24 cellular contexts compared by ENCODE assay signal in the genomic region with DNA sequence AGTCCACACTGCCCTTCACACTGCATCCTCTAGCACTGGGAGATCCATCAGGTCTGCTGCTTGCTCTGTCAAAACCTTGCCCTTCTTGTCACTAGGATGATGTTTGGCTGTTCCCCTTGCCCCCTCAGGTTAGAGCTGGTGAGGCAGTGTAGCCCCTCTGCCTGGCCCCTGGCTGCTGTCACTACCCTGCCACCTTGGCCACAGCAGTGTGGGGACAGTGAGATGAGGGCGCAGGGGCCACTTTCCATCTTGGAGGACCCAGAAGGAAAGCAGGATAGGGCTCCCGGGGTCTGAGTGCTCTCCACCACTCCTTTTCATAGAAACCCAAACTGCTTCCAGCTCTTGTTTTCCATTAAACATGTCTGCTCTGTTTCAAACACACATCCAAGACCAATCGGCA. TPM values are rescaled to one million over a fixed set of nuclear protein-coding genes. Genes with fewer than 3 reads are reported as not detected.
"Had no signal": no experiment of that assay in that cellular context is flagged by ENCODE, and none has a peak within 500 bp of the region (broad histone marks: within the 10 kb centered on the region; RNA-seq: fewer than 3 reads in every experiment).

No MANE protein-coding gene starts in this region.

- FAIRE-seq: small intestine had no signal

- H3K27me3 ChIP-seq: ovary, right lobe of liver, sigmoid colon, stomach, thyroid gland, tibial nerve, upper lobe of right lung, uterus had no signal

- H3K9me3 ChIP-seq: ovary, psoas muscle, right lobe of liver, sigmoid colon, stomach, thoracic aorta, thyroid gland, tibial nerve, upper lobe of right lung, uterus had no signal

- H3K4me1 ChIP-seq: parathyroid adenoma, psoas muscle, right lobe of liver, sigmoid colon, stomach, thyroid gland, tibial nerve, upper lobe of right lung, uterus had no signal

- H2AFZ ChIP-seq: parathyroid adenoma had no signal

- H3K4me3 ChIP-seq: ovary, psoas muscle, right lobe of liver, sigmoid colon, stomach, thoracic aorta, thyroid gland, tibial nerve, upper lobe of right lung, uterus had no signal

- H3K9ac ChIP-seq: parathyroid adenoma had no signal

- H3K27ac ChIP-seq: ovary, parathyroid adenoma, psoas muscle, right lobe of liver, sigmoid colon, stomach, thoracic aorta, thyroid gland, tibial nerve, upper lobe of right lung, uterus had no signal

- H3K36me3 ChIP-seq: ovary, right lobe of liver, sigmoid colon, stomach, thoracic aorta, thyroid gland, tibial nerve, upper lobe of right lung, uterus had no signal

- H3K79me2 ChIP-seq: parathyroid adenoma had no signal

- ATAC-seq: naive thymus-derived CD8-positive, alpha-beta T cell; natural killer cell treated with Interleukin-12 subunit alpha and Interleukin-12 subunit beta and Interleukin-15 and Interleukin-18, amount 100 ng/mL, for 72 hours; psoas muscle; right cardiac atrium; right lobe of liver; stimulated activated effector memory CD8-positive, alpha-beta T cell treated with anti-CD3 and anti-CD28 coated beads, Interleukin-12 subunit alpha, Interleukin-12 subunit beta, amount 100 ng/mL, for 72 hours; upper lobe of right lung had no signal

- DNase-seq: naive B cell; naive thymus-derived CD8-positive, alpha-beta T cell; nephron progenitor cell; occipital lobe; ovary; psoas muscle; right cardiac atrium; right lobe of liver; sigmoid colon; small intestine; stimulated activated CD4-positive, alpha-beta T cell treated with anti-CD3 and anti-CD28 coated beads, Interleukin-15, amount 100 ng/mL, for 24 hours; stimulated activated CD4-positive, alpha-beta T cell treated with anti-CD3 and anti-CD28 coated beads, Interleukin-2, amount 100 ng/mL, for 24 hours; stimulated activated CD4-positive, alpha-beta T cell treated with anti-CD3 and anti-CD28 coated beads, Interleukin-2, amount 100 ng/mL, for 48 hours; stimulated activated CD4-positive, alpha-beta T cell treated with anti-CD3 and anti-CD28 coated beads, Interleukin-4, amount 100 ng/mL, for 24 hours; stimulated activated naive CD4-positive, alpha-beta T cell treated with Interleukin-2 at 50 U/mL for 16 hours; stomach; thyroid gland; upper lobe of right lung; uterus had no signal

RNA-seq across cellular contexts. Expression of a gene that starts 19.9 kb away (rescaled TPM):
- total RNA-seq: naive thymus-derived CD8-positive, alpha-beta T cell; natural killer cell treated with Interleukin-12 subunit alpha and Interleukin-12 subunit beta and Interleukin-15 and Interleukin-18, amount 100 ng/mL, for 72 hours had no signal
- polyA plus RNA-seq: naive thymus-derived CD8-positive, alpha-beta T cell had no signal
